In the genomic region with DNA sequence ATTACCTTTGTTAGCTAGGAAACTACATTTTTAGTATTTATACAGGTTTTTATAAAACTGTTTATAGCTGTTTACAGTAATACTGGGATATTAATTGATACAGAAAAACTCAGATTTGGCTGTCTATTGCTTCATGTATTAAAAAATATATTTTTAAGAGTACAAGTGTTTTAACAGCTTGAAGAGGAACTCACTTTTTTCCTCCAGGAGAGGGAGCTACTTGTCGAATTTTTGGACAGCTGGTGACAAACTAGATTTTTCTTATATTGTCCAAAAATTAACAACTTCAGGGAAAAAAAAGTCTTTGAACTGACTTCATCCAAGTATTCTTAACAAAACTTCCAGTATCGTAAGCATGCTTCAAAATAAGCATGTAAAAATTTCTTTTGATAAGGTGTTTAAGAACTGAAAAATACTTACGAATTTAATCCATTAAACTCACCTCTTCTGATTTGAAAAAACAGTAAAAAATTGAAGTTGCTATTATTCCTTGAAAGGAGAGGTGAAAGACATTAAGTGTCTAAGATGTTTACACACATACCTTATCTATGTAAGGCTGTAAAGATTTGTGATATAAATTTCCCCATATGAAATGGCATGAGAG, we compare ENCODE assay signal across 8 cellular contexts. TPM values are rescaled to one million over a fixed set of nuclear protein-coding genes. Genes with fewer than 3 reads are reported as not detected.
A peak's percentile ranks its signal among the peaks of the same experiment; 100 is the strongest.
DNase-seq lines count a peak whose midpoint lies in the region; ATAC-seq, FAIRE-seq and TF ChIP-seq lines count a peak whose summit lies in the region.

No MANE protein-coding gene starts in this region.

- H3K4me2 ChIP-seq in hepatocyte, result peak overlapping the region; percentile 73

- DNase-seq in MG63 (peak; percentile 2), hepatocyte (ENCODE audit: low spot score) (peak; percentile 65), stromal cell of bone marrow (ENCODE audit: low read depth) (peak; percentile 56), cortex of kidney (lab: John Stamatoyannopoulos, UW) (no peak)

- peaks cover 18% of the 10 kb centered on the region for H3K4me1 ChIP-seq in hepatocyte (ENCODE audit: insufficient read depth)

- H3K27ac ChIP-seq in VCaP (no peak overlapping the region), hepatocyte (peak overlapping the region; percentile 93)

- 37% methylated on average over 3 of the region's 3 CpGs for WGBS in hepatocyte (ENCODE audit: low lambda C conversion rate, missing lambda C conversion rate)

- TF ChIP-seq CTCF in VCaP (conservative IDR thresholded peaks at IDR 0.05), result peak; percentile 70
- peak; percentile 72 for TF ChIP-seq CTCF in hepatocyte (IDR thresholded peaks at IDR 0.05; ENCODE audit: poor library complexity)

- H3K27me3 ChIP-seq in MG63 (no peaks in the 10 kb centered on the region), hepatocyte (no peaks in the 10 kb centered on the region)

- ATAC-seq in HG03280 (IDR thresholded peaks at IDR 0.05; ENCODE audit: unreplicated experiment), result no peak
- ATAC-seq in GM19397 (IDR thresholded peaks at IDR 0.05; ENCODE audit: unreplicated experiment), result no peak

- H3K9me3 ChIP-seq in MG63, result no peaks in the 10 kb centered on the region
- H3K9me3 ChIP-seq in hepatocyte (ENCODE audit: low read depth), result no peaks in the 10 kb centered on the region

- peak; percentile 63 for FAIRE-seq in G401.6 (lab: Jason Lieb, UNC)

- H3K9me2 ChIP-seq in hepatocyte (replicated peaks; ENCODE audit: insufficient read depth), result no peaks in the 10 kb centered on the region

- H3K4me3 ChIP-seq in MG63 (peak overlapping the region; percentile 77), hepatocyte (peak overlapping the region; percentile 87)

- H2AFZ ChIP-seq in hepatocyte, result peak overlapping the region; percentile 10

- H3K36me3 ChIP-seq in MG63, result no peaks in the 10 kb centered on the region
- H3K36me3 ChIP-seq in hepatocyte (replicated peaks; ENCODE audit: insufficient read depth, low read depth), result no peaks in the 10 kb centered on the region

- peaks cover 80% of the 10 kb centered on the region for H3K79me2 ChIP-seq in hepatocyte

- no peaks in the 10 kb centered on the region for H4K20me1 ChIP-seq in hepatocyte (ENCODE audit: insufficient read depth, poor library complexity, severe bottlenecking)

RNA-seq across cellular contexts. Expression of gene DIPK2A, which starts 4.0 kb away (rescaled TPM):
- 14.0 and 24.4 TPM in 2 replicates for total RNA-seq in MG63 (2014; rRNA removed; shearing (Covaris generic); ENCODE audit: low replicate concordance)
- 87.2 and 90.8 TPM in 2 replicates for total RNA-seq in hepatocyte
- 45.8 and 46.1 TPM in 2 replicates for polyA plus RNA-seq in hepatocyte
